ENCODE assay signal across 1 cellular context in the genomic region with DNA sequence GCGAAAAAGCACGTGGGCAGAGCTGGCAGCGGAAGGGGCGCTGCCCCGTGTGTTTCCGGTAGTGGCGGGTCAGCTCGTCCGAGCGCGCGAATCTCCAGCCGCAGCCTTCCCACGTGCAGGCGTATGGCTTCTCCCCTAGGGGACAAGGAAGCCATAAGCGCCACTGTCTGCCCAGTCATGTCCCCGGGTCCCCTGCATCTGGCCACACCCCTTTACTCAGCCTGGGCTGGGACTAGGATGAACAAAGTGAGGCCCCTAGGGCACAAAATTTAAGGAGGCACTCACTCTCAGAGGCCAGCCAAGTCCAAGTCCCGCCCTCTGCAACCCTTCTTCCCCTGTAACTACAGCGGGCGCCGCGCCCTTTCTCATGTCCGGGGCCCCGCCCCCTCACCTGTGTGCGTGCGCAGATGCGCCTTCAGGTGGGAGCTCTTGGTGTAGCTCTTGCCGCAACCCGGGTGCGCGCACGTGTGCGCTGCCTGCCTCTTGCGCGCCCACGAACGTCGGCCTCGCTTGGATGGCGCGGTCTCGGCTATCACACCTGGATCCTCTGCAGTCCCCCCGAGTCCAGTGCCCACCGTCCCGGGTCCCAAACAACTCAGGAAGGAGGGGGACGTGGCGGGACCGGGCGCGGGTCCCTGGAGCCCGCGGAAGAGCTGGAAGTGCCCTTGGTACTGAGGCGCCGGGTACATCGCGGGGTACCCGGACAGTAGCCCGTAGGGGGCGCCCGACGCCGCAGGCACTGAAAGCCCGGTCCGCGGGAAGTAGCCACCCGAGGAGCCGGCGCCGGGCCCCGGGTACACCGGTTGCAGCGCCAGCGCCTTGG.
TF ChIP-seq lines count a peak whose summit lies in the region.

No MANE protein-coding gene starts in this region.

TF ChIP-seq in GM12878, 131 proteins besides CTCF, POLR2A, EP300 and RAD21:
- TF ChIP-seq SMARCA5 (IDR thresholded peaks at IDR 0.05) (peak; percentile 73), SMAD1 (IDR thresholded peaks at IDR 0.05; ENCODE audit: low read depth, partially characterized antibody) (no peak), BHLHE40 (IDR thresholded peaks at IDR 0.05; ENCODE audit: borderline replicate concordance in 1 of 2, low read depth in 2 of 2, low read length in 1 of 2) (peak in 1 of 2 experiments; percentile 90; a peak in 3 of 4 replicates), JUNB (IDR thresholded peaks at IDR 0.05) (no peak), WRNIP1 (IDR thresholded peaks at IDR 0.05; ENCODE audit: borderline replicate concordance, low read depth, low read length) (no peak), HDAC6 (IDR thresholded peaks at IDR 0.05; ENCODE audit: unreplicated experiment) (peak; percentile 94), IKZF1 (conservative IDR thresholded peaks at IDR 0.05) (peak; percentile 60; the same call in 1 of the 2 replicates), MTA2 (IDR thresholded peaks at IDR 0.05; ENCODE audit: low read depth) (no peak), NKRF (conservative IDR thresholded peaks at IDR 0.05) (no peak; the same call in 1 of the 2 replicates), MXI1 (IDR thresholded peaks at IDR 0.05; ENCODE audit: low read depth, low read length) (peak; percentile 8; the same call in 1 of the 2 replicates), SMAD5 (IDR thresholded peaks at IDR 0.05; ENCODE audit: low read depth) (no peak), DPF2 (IDR thresholded peaks at IDR 0.05) (0 out of 2 replicates have a peak, but pooled peaks have one; percentile 27), EED (IDR thresholded peaks at IDR 0.05; ENCODE audit: low read depth) (0 out of 2 replicates have a peak, but pooled peaks have one; percentile 29), HDGF (IDR thresholded peaks at IDR 0.05) (no peak), YY1 (IDR thresholded peaks at IDR 0.05; ENCODE audit: low read depth, low read length) (peak; percentile 44; the same call in 1 of the 2 replicates), STAT3 (IDR thresholded peaks at IDR 0.05; ENCODE audit: low read depth, low read length) (no peak), ZNF384 (IDR thresholded peaks at IDR 0.05; ENCODE audit: borderline replicate concordance, low read depth, low read length) (no peak), ZNF217 (IDR thresholded peaks at IDR 0.05) (no peak), USF1 (IDR thresholded peaks at IDR 0.05; ENCODE audit: borderline replicate concordance, extremely low read length, insufficient read depth, low read depth, low read length) (peak; percentile 28), STAT1 (conservative IDR thresholded peaks at IDR 0.05) (0 out of 2 replicates have a peak, but pooled peaks have one; percentile 46), SMC3 (IDR thresholded peaks at IDR 0.05; ENCODE audit: borderline replicate concordance, low read length) (peak; percentile 42; the same call in 1 of the 2 replicates), FOS (IDR thresholded peaks at IDR 0.05; ENCODE audit: borderline replicate concordance, extremely low read depth, insufficient read length) (no peak), RUNX3 (IDR thresholded peaks at IDR 0.05; ENCODE audit: low read length) (no peak), IRF5 (IDR thresholded peaks at IDR 0.05; ENCODE audit: borderline replicate concordance) (no peak), GABPA (IDR thresholded peaks at IDR 0.05; ENCODE audit: low read depth) (0 out of 2 replicates have a peak, but pooled peaks have one; percentile 22), MYC (IDR thresholded peaks at IDR 0.05; ENCODE audit: insufficient read depth, insufficient read length, insufficient replicate concordance, low read length, severe bottlenecking) (peak; percentile 40), RB1 (IDR thresholded peaks at IDR 0.05; ENCODE audit: borderline replicate concordance) (peak; percentile 47; the same call in 1 of the 2 replicates), SRF (IDR thresholded peaks at IDR 0.05; ENCODE audit: low read depth in 2 of 2, low read length in 2 of 2) (no peak), E2F4 (IDR thresholded peaks at IDR 0.05; ENCODE audit: low read depth, low read length) (0 out of 2 replicates have a peak, but pooled peaks have one; percentile 44), MAX (IDR thresholded peaks at IDR 0.05; ENCODE audit: low read depth, low read length) (peak; percentile 36; the same call in 1 of the 2 replicates)
- TF ChIP-seq, protein P1, sequence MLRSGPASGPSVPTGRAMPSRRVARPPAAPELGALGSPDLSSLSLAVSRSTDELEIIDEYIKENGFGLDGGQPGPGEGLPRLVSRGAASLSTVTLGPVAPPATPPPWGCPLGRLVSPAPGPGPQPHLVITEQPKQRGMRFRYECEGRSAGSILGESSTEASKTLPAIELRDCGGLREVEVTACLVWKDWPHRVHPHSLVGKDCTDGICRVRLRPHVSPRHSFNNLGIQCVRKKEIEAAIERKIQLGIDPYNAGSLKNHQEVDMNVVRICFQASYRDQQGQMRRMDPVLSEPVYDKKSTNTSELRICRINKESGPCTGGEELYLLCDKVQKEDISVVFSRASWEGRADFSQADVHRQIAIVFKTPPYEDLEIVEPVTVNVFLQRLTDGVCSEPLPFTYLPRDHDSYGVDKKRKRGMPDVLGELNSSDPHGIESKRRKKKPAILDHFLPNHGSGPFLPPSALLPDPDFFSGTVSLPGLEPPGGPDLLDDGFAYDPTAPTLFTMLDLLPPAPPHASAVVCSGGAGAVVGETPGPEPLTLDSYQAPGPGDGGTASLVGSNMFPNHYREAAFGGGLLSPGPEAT (IDR thresholded peaks at IDR 0.05; ENCODE audit: low read depth): 0 out of 2 replicates have a peak, but pooled peaks have one; percentile 17
